In genomic region chr6:123803862-123804681, GRCh38 we compare ENCODE assay signal across 8 cellular contexts. TPM values are rescaled to one million over a fixed set of nuclear protein-coding genes. Genes with fewer than 3 reads are reported as not detected.
DNase-seq lines count a peak whose midpoint lies in the region; ATAC-seq, FAIRE-seq and TF ChIP-seq lines count a peak whose summit lies in the region.
"Had no signal": no experiment of that assay in that cellular context is flagged by ENCODE, and none has a peak within 500 bp of the region (broad histone marks: within the 10 kb centered on the region; RNA-seq: fewer than 3 reads in every experiment).

TSS of gene NKAIN2 (plus strand) at chr6:123803865.

- H2BK15ac ChIP-seq in H9 (ENCODE audit: low read depth, low read length): no peak within 1 kb of the TSS

- H2AFZ ChIP-seq in H9 (ENCODE audit: low read length): no peak within 1 kb of the TSS

- H3K4me1 Mint-ChIP-seq in H9: peaks cover 8% of the 10 kb centered on the region in 2 experiments
- H3K4me1 Mint-ChIP-seq in activated naive CD8-positive, alpha-beta T cell treated with anti-CD3 and anti-CD28 coated beads for 36 hours: peaks cover 7% of the 10 kb centered on the region

- no peak within 1 kb of the TSS for H3K56ac ChIP-seq in H9 (ENCODE audit: insufficient read length, low read depth, low read length)

- H4K20me1 ChIP-seq in H9 (ENCODE audit: control insufficient read depth, insufficient read depth, insufficient read length): no peaks in the 10 kb centered on the region

- H3K9me3 Mint-ChIP-seq in H9: no peaks in the 10 kb centered on the region
- H3K9me3 Mint-ChIP-seq in activated naive CD8-positive, alpha-beta T cell treated with anti-CD3 and anti-CD28 coated beads for 36 hours: no peaks in the 10 kb centered on the region

- FAIRE-seq in GM12892 (lab: Jason Lieb, UNC): no peak

- H3K79me1 ChIP-seq in H9 (ENCODE audit: insufficient read depth, low read depth, low read length, poor library complexity, severe bottlenecking): no peaks in the 10 kb centered on the region

- WGBS in H9 (ENCODE audit: extremely low coverage, insufficient read length, low lambda C conversion rate): no CpG with 5 or more reads among the region's 49 CpGs
- WGBS in right cardiac atrium: 3% methylated on average over 49 of the region's 49 CpGs

- H4K5ac ChIP-seq in H9 (ENCODE audit: insufficient read length, low read depth, low read length): no peak within 1 kb of the TSS

- no peak for TF ChIP-seq POLR2A in GM12892 (IDR thresholded peaks at IDR 0.05; ENCODE audit: low read depth, low read length)

- H3K4me1 ChIP-seq in H9 (ENCODE audit: insufficient read depth, low read length) (no peaks in the 10 kb centered on the region), right cardiac atrium (ENCODE audit: control insufficient read depth, insufficient read depth, low read length) (no peaks in the 10 kb centered on the region)

- H3K27me3 ChIP-seq in H9 (ENCODE audit: insufficient read depth, low read length): peaks cover 19% of the 10 kb centered on the region
- no peaks in the 10 kb centered on the region for H3K27me3 ChIP-seq in right cardiac atrium (ENCODE audit: control insufficient read depth, insufficient read depth)

- H2BK20ac ChIP-seq in H9 (ENCODE audit: low read depth, low read length, poor library complexity, severe bottlenecking): no peak within 1 kb of the TSS

- no peak within 1 kb of the TSS for H2BK120ac ChIP-seq in H9 (ENCODE audit: low read depth, low read length, poor library complexity, severe bottlenecking)

- no peak within 1 kb of the TSS for H3K27ac ChIP-seq in H9 (ENCODE audit: insufficient read length, low read depth, low read length)
- H3K27ac ChIP-seq in right cardiac atrium (ENCODE audit: low read length): no peak within 1 kb of the TSS

- no peak for TF ChIP-seq CTCF in H9 (conservative IDR thresholded peaks at IDR 0.05)

- H3K27me3 Mint-ChIP-seq in H9 (ENCODE audit: low read depth): peaks cover 87% of the 10 kb centered on the region
- peaks cover 42% of the 10 kb centered on the region for H3K27me3 Mint-ChIP-seq in activated naive CD8-positive, alpha-beta T cell treated with anti-CD3 and anti-CD28 coated beads for 36 hours

- H4K8ac ChIP-seq in H9 (replicated peaks; ENCODE audit: insufficient read length, low read depth, low read length): no peak within 1 kb of the TSS

- H3K79me2 ChIP-seq in H9 (ENCODE audit: insufficient read depth, low read length): no peaks in the 10 kb centered on the region

- no peak within 1 kb of the TSS for H2BK5ac ChIP-seq in H9 (ENCODE audit: insufficient read length, low read length)

- H4K91ac ChIP-seq in H9 (ENCODE audit: insufficient read length, low read depth, low read length): no peak within 1 kb of the TSS

- peak; percentile 27 to 39 for ATAC-seq in right cardiac atrium

- no peaks in the 10 kb centered on the region for H3K9me3 ChIP-seq in H9 (ENCODE audit: control insufficient read depth, low read depth, low read length)
- H3K9me3 ChIP-seq in right cardiac atrium (ENCODE audit: control insufficient read depth, low read length): no peaks in the 10 kb centered on the region

- H3K27ac Mint-ChIP-seq in H9: no peak within 1 kb of the TSS
- no peak within 1 kb of the TSS for H3K27ac Mint-ChIP-seq in activated naive CD8-positive, alpha-beta T cell treated with anti-CD3 and anti-CD28 coated beads for 36 hours

- no peak within 1 kb of the TSS for H2AK5ac ChIP-seq in H9 (ENCODE audit: insufficient read length, low read length)

- intact Hi-C loops in right cardiac atrium (cut with DNase I) (loop anchor here in 1 of 4 donors (10.0 kb wide), 1 partner anchor 161 kb away; no protein-coding TSS in a partner anchor), posterior vena cava (cut with DNase I) (loop anchor here in 1 of 2 donors (10.0 kb wide), 1 partner anchor 1051 kb away; no protein-coding TSS in a partner anchor)

- DNase-seq in GM12892 (ENCODE audit: insufficient read length) (peak; percentile 1), H9 (peak; percentile 78), NCI-H146 (lab: John Stamatoyannopoulos, UW) (peak; percentile 97), right cardiac atrium (peak; percentile 32 to 73 (median 47)), posterior vena cava (ENCODE audit: low spot score) (peak; percentile 79), SIG-M5 (lab: John Stamatoyannopoulos, UW) (no peak)
- DNase-seq in activated naive CD8-positive, alpha-beta T cell treated with anti-CD3 and anti-CD28 coated beads for 36 hours: peak; percentile 9

- H3K4me3 ChIP-seq in right cardiac atrium (ENCODE audit: low read length): peak within 1 kb of the TSS; percentile 74

- H3K23me2 ChIP-seq in H9 (ENCODE audit: insufficient read length, low read depth, low read length, poor library complexity, severe bottlenecking): peaks cover 12% of the 10 kb centered on the region

- no peak within 1 kb of the TSS for H3K23ac ChIP-seq in H9 (ENCODE audit: insufficient read length, low read depth, low read length)

- H3K36me3 Mint-ChIP-seq in H9 (ENCODE audit: insufficient read depth in 1 of 3, low read depth in 3 of 3): no peaks in the 10 kb centered on the region
- H3K36me3 Mint-ChIP-seq in activated naive CD8-positive, alpha-beta T cell treated with anti-CD3 and anti-CD28 coated beads for 36 hours: no peaks in the 10 kb centered on the region

- H3K18ac ChIP-seq in H9 (ENCODE audit: insufficient read length, low read depth, low read length): no peak within 1 kb of the TSS

- no peak within 1 kb of the TSS; the same call in 1 of the 2 replicates for H3K14ac ChIP-seq in H9 (ENCODE audit: insufficient read depth, low read length)

- no peak within 1 kb of the TSS for H3K4ac ChIP-seq in H9 (ENCODE audit: low read depth, low read length)

- H3K9ac ChIP-seq in H9 (ENCODE audit: extremely low read depth, insufficient read length, low read length): no peak within 1 kb of the TSS

- no peak within 1 kb of the TSS for H2BK12ac ChIP-seq in H9 (ENCODE audit: insufficient read length, low read depth, low read length)

- peak within 1 kb of the TSS; percentile 78 to 93 for H3K4me3 Mint-ChIP-seq in H9
- peak within 1 kb of the TSS; percentile 59 for H3K4me3 Mint-ChIP-seq in activated naive CD8-positive, alpha-beta T cell treated with anti-CD3 and anti-CD28 coated beads for 36 hours

- no peak within 1 kb of the TSS for H3T11ph ChIP-seq in H9 (ENCODE audit: low read length)

- H3K4me2 ChIP-seq in H9 (ENCODE audit: insufficient read depth, insufficient read length, low read length): peak within 1 kb of the TSS; percentile 61

RNA-seq across cellular contexts. Expression of gene NKAIN2, which starts in this region (rescaled TPM):
- not detected for polyA plus RNA-seq in GM12892 (2012; ENCODE audit: missing spikeins)
- total RNA-seq in H9 (2021): 0.17 and 0.29 TPM in 2 replicates
- not detected for total RNA-seq in activated naive CD8-positive, alpha-beta T cell treated with anti-CD3 and anti-CD28 coated beads for 36 hours
- 1 to 10 TPM; 1.3 to 2.7 (median 1.6) TPM for total RNA-seq in right cardiac atrium
- 1.5 TPM for polyA plus RNA-seq in right cardiac atrium
- total RNA-seq in posterior vena cava: under 1 TPM; 0.23 to 0.81 TPM
- total RNA-seq: subcutaneous adipose tissue had no signal

Comparison
In these comparisons a context has a peak if more than half of its experiments do, and no peak if none do; other contexts are left out.
1. Peak in DNase-seq and H3K4me2 ChIP-seq in H9; RNA of the gene not detected or under 1 TPM.
2. Peak in DNase-seq in activated naive CD8-positive, alpha-beta T cell treated with anti-CD3 and anti-CD28 coated beads for 36 hours; RNA of the gene not detected or under 1 TPM.
3. Peak in DNase-seq in posterior vena cava; RNA of the gene not detected or under 1 TPM.